ENCODE assay signal across 13 cellular contexts in genomic region chr16:82195917-82196494, GRCh38. TPM values are rescaled to one million over a fixed set of nuclear protein-coding genes. Genes with fewer than 3 reads are reported as not detected.
DNase-seq lines count a peak whose midpoint lies in the region; TF ChIP-seq lines count a peak whose summit lies in the region.
"Had no signal": no experiment of that assay in that cellular context is flagged by ENCODE, and none has a peak within 500 bp of the region (broad histone marks: within the 10 kb centered on the region; RNA-seq: fewer than 3 reads in every experiment).

No MANE protein-coding gene starts in this region.

- no peaks in the 10 kb centered on the region for H3K36me3 ChIP-seq in colonic mucosa

- H3K9ac ChIP-seq in colonic mucosa (ENCODE audit: low read depth in 2 of 2, low read length in 2 of 2), result no peak overlapping the region

- peak overlapping the region; percentile 4 for H3K4me3 Mint-ChIP-seq in nephron progenitor cell
- H3K4me3 Mint-ChIP-seq: activated naive CD8-positive, alpha-beta T cell treated with anti-CD3 and anti-CD28 coated beads, Interleukin-2, amount 10 ng/mL, durations not matched to agents 7 days and 5 days had no signal

- peaks cover 64% of the 10 kb centered on the region for H3K4me1 Mint-ChIP-seq in nephron progenitor cell

- H3K27ac Mint-ChIP-seq in nephron progenitor cell, result peak overlapping the region; percentile 0
- H3K27ac Mint-ChIP-seq: activated naive CD8-positive, alpha-beta T cell treated with anti-CD3 and anti-CD28 coated beads, Interleukin-2, amount 10 ng/mL, durations not matched to agents 7 days and 5 days had no signal

- no peaks in the 10 kb centered on the region for H3K27me3 ChIP-seq in colonic mucosa

- peaks cover under 1% of the 10 kb centered on the region for H3K9me3 Mint-ChIP-seq in nephron progenitor cell

- DNase-seq in COLO668 (lab: John Stamatoyannopoulos, UW; ENCODE audit: unreplicated experiment) (peak; percentile 24), NCI-H69 (lab: John Stamatoyannopoulos, UW) (peak; percentile 80), epithelial cell of prostate (ENCODE audit: low read depth, low spot score) (no peak), nephron progenitor cell (no peak), DMS 273 (lab: John Stamatoyannopoulos, UW; ENCODE audit: unreplicated experiment) (no peak), superior temporal gyrus (ENCODE audit: extremely low spot score) (no peak), colonic mucosa (no peak)
- no peak for DNase-seq in activated CD4-positive, alpha-beta T cell treated with anti-CD3 and anti-CD28 coated beads for 1 hour
- DNase-seq: activated naive CD8-positive, alpha-beta T cell treated with anti-CD3 and anti-CD28 coated beads, Interleukin-2, amount 10 ng/mL, durations not matched to agents 7 days and 5 days; KBM-7; midbrain; psoas muscle; stimulated activated CD4-positive, alpha-beta T cell treated with anti-CD3 and anti-CD28 coated beads, Interleukin-2, amount 100 ng/mL, for 24 hours had no signal

- H3K4me1 ChIP-seq in colonic mucosa, result no peaks in the 10 kb centered on the region
- H3K4me1 ChIP-seq: psoas muscle had no signal

- H3K36me3 Mint-ChIP-seq in nephron progenitor cell (ENCODE audit: low read depth), result no peaks in the 10 kb centered on the region

- H3K27me3 Mint-ChIP-seq in nephron progenitor cell (ENCODE audit: low read depth, poor library complexity), result peaks cover 6% of the 10 kb centered on the region

- H3K4me3 ChIP-seq in colonic mucosa, result no peak overlapping the region
- H3K4me3 ChIP-seq: psoas muscle had no signal

- no peak for TF ChIP-seq CTCF in nephron progenitor cell (IDR thresholded peaks at IDR 0.05)
- TF ChIP-seq CTCF in colonic mucosa (IDR thresholded peaks at IDR 0.05), result no peak

- intact Hi-C loops in colonic mucosa (cut with DNase I), result no loop called here

- H3K27ac ChIP-seq in epithelial cell of prostate, result peak overlapping the region; percentile 94
- no peak overlapping the region for H3K27ac ChIP-seq in colonic mucosa
- H3K27ac ChIP-seq: psoas muscle had no signal

- no peaks in the 10 kb centered on the region for H3K9me3 ChIP-seq in colonic mucosa
- H3K9me3 ChIP-seq: psoas muscle had no signal

RNA-seq across cellular contexts. Expression of gene MPHOSPH6, which starts 26.0 kb away (rescaled TPM):
- 10 to 100 TPM; 18.1 to 22.8 TPM for total RNA-seq in colonic mucosa

Comparison
In these comparisons a context has a peak if more than half of its experiments do, and no peak if none do; other contexts are left out.
1. DNase-seq: peak in COLO668 (single experiment) and NCI-H69 (single experiment); none in epithelial cell of prostate (single experiment), nephron progenitor cell (single experiment), activated CD4-positive, alpha-beta T cell treated with anti-CD3 and anti-CD28 coated beads for 1 hour (single experiment), DMS 273 (single experiment), superior temporal gyrus (single experiment) and colonic mucosa (single experiment).